ENCODE assay signal across 9 cellular contexts in genomic region chrX:150514462-150514861, GRCh38.
"Had no signal": no experiment of that assay in that cellular context is flagged by ENCODE, and none has a peak within 500 bp of the region (broad histone marks: within the 10 kb centered on the region; RNA-seq: fewer than 3 reads in every experiment).

No MANE protein-coding gene starts in this region.

- H3K27ac Mint-ChIP-seq: GM23338, H9, HFFc6 had no signal

- H3K4me1 Mint-ChIP-seq: IgD-negative memory B cell had no signal

- ATAC-seq: GM23338, HepG2 had no signal

- H3K27ac ChIP-seq: HL-60 had no signal

- H3K4me2 ChIP-seq: GM23338 had no signal

- H3K4me3 Mint-ChIP-seq: GM23338, H9, HFFc6, IgD-negative memory B cell had no signal

- H3K4me3 ChIP-seq: GM23338 had no signal

- H3K9me3 Mint-ChIP-seq: GM23338, HFFc6, IgD-negative memory B cell had no signal

- H2AFZ ChIP-seq: GM23338 had no signal

- DNase-seq: HCEC 1CT, HFFc6 had no signal

- FAIRE-seq: H1, H54, HepG2 had no signal
